Comparison of ENCODE assay signal across 19 cellular contexts in the genomic region with DNA sequence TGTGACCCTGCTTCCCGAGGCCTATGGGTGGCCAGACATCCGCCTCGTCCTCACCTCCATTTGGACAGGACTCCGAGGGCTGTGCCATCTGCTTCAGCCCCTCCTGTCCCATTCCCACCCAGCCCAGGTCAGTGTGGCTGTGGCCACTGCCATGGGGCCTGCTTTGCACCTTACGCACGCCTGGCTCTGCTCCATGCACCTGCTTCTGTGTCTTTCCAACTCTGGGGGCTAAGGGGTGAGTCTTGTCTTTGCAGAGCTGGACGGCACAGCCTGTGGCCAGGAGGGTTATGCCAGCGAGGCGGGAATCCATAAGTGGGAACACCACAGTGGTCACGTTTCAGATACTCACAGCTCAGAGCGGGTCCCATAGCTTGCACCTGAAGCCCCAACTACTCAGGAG. TPM values are rescaled to one million over a fixed set of nuclear protein-coding genes. Genes with fewer than 3 reads are reported as not detected.
DNase-seq lines count a peak whose midpoint lies in the region; ATAC-seq and TF ChIP-seq lines count a peak whose summit lies in the region.
"Had no signal": no experiment of that assay in that cellular context is flagged by ENCODE, and none has a peak within 500 bp of the region (broad histone marks: within the 10 kb centered on the region; RNA-seq: fewer than 3 reads in every experiment).

No MANE protein-coding gene starts in this region.

- CTCF ChIA-PET in HEK293 (lab: Yijun Ruan, JAX): no interaction called here

- no peak overlapping the region for H2BK15ac ChIP-seq in neuronal stem cell (ENCODE audit: low read length)

- no peak overlapping the region for H2BK12ac ChIP-seq in neuronal stem cell (ENCODE audit: low read length)

- H3K4me3 Mint-ChIP-seq in chondrocyte (ENCODE audit: unreplicated experiment) (no peak overlapping the region), progenitor cell of endocrine pancreas (ENCODE audit: low read depth) (no peak overlapping the region)
- H3K4me3 Mint-ChIP-seq: CD14-positive monocyte; CD8-positive, alpha-beta T cell had no signal

- H3K27me3 Mint-ChIP-seq in chondrocyte (ENCODE audit: low read depth) (no peaks in the 10 kb centered on the region), progenitor cell of endocrine pancreas (no peaks in the 10 kb centered on the region)

- no peaks in the 10 kb centered on the region for H3K9me3 Mint-ChIP-seq in chondrocyte (ENCODE audit: low read depth)
- no peaks in the 10 kb centered on the region for H3K9me3 Mint-ChIP-seq in progenitor cell of endocrine pancreas (ENCODE audit: low read depth)
- H3K9me3 Mint-ChIP-seq: CD8-positive, alpha-beta T cell had no signal

- H4K91ac ChIP-seq in neuronal stem cell (ENCODE audit: low read depth, low read length, poor library complexity): no peak overlapping the region

- no peak overlapping the region for H3K4me3 ChIP-seq in HEK293 (ENCODE audit: low read depth, low read length)
- no peak overlapping the region for H3K4me3 ChIP-seq in neuronal stem cell (ENCODE audit: low read length in 2 of 2)
- no peak overlapping the region for H3K4me3 ChIP-seq in tibial nerve
- H3K4me3 ChIP-seq: A549, GM12878, GM23248 had no signal

- H3K27ac ChIP-seq in HEK293 (ENCODE audit: extremely low read depth, low read depth, low read length): no peak overlapping the region
- H3K27ac ChIP-seq in neuronal stem cell (replicated peaks; ENCODE audit: low read length): no peak overlapping the region
- H3K27ac ChIP-seq in tibial nerve: no peak overlapping the region
- H3K27ac ChIP-seq: A549, GM23248 had no signal

- H3K79me1 ChIP-seq in neuronal stem cell (ENCODE audit: low read depth, low read length): no peaks in the 10 kb centered on the region

- peak; percentile 75 for DNase-seq in chondrocyte (ENCODE audit: low spot score)
- DNase-seq in neuronal stem cell (ENCODE audit: low spot score): no peak
- no peak for DNase-seq in progenitor cell of endocrine pancreas (ENCODE audit: low spot score, unreplicated experiment)
- no peak for DNase-seq in tibial nerve (ENCODE audit: low spot score in 2 of 2)
- DNase-seq in stimulated activated CD4-positive, alpha-beta T cell treated with anti-CD3 and anti-CD28 coated beads, Interleukin-2, amount 100 ng/mL, for 24 hours: no peak
- no peak for DNase-seq in omental fat pad (ENCODE audit: low spot score)
- DNase-seq: CD8-positive, alpha-beta T cell; COR-L47; DMS 273 treated with DMSO at 0.1 percent for 48 hours; DMS79; GM23248 had no signal

- WGBS in neuronal stem cell (ENCODE audit: extremely low coverage in 2 of 2, insufficient read length in 2 of 2, insufficient replicate concordance in 1 of 2), 2 donors: no CpG with 5 or more reads among the region's 11 CpGs
- WGBS in tibial nerve, 2 donors: 91% methylated on average over 11 of the region's 11 CpGs

- no peaks in the 10 kb centered on the region for H3K9me3 ChIP-seq in HEK293 (ENCODE audit: control insufficient read depth, insufficient read depth, low read depth, low read length)
- no peaks in the 10 kb centered on the region for H3K9me3 ChIP-seq in neuronal stem cell (replicated peaks in 1 of 2; ENCODE audit: control insufficient read depth in 2 of 2, insufficient read depth in 1 of 2, low read depth in 1 of 2, low read length in 2 of 2)
- no peaks in the 10 kb centered on the region for H3K9me3 ChIP-seq in tibial nerve
- H3K9me3 ChIP-seq: A549 had no signal

- H3K36me3 ChIP-seq in HEK293 (ENCODE audit: control insufficient read depth in 2 of 2, insufficient read depth in 1 of 2, low read length in 2 of 2): peaks cover 0 to 51% of the 10 kb centered on the region in 2 experiments; a peak in 1 of 3 replicates
- H3K36me3 ChIP-seq in neuronal stem cell (replicated peaks in 1 of 2; ENCODE audit: control insufficient read depth in 2 of 2, insufficient read depth in 2 of 2, low read length in 2 of 2): peaks cover 32 to 55% of the 10 kb centered on the region in 2 donors
- H3K36me3 ChIP-seq in tibial nerve: peaks cover 0 to 62% (median 0%) of the 10 kb centered on the region in 3 donors

- no peak overlapping the region for H2AFZ ChIP-seq in neuronal stem cell (ENCODE audit: low read length)
- H2AFZ ChIP-seq: GM23248 had no signal

- POLR2A ChIA-PET in HEK293 (lab: Yijun Ruan, JAX): interaction anchor here (0.5 to 0.6 kb wide), 2 partner anchors 51 to 496 kb away, joined by 3 to 6 read pairs; no protein-coding TSS in a partner anchor

- H3K14ac ChIP-seq in neuronal stem cell (ENCODE audit: low read length): no peak overlapping the region

- H3K4ac ChIP-seq in neuronal stem cell (ENCODE audit: low read length): no peak overlapping the region

- H4K8ac ChIP-seq in neuronal stem cell (ENCODE audit: low read depth, low read length): no peak overlapping the region

- TF ChIP-seq EP300 in tibial nerve (IDR thresholded peaks at IDR 0.05): no peak

- H3K9ac ChIP-seq in neuronal stem cell (ENCODE audit: low read depth, low read length, poor library complexity): no peak overlapping the region
- H3K9ac ChIP-seq: GM23248 had no signal

- TF ChIP-seq POLR2A in tibial nerve (IDR thresholded peaks at IDR 0.05): no peak

- no peak overlapping the region for H2BK120ac ChIP-seq in neuronal stem cell (ENCODE audit: low read depth, low read length)

- H3K4me2 ChIP-seq in neuronal stem cell (ENCODE audit: insufficient read depth, low read length, poor library complexity, severe bottlenecking): no peak overlapping the region
- H3K4me2 ChIP-seq: A549 had no signal

- no peak for TF ChIP-seq CTCF in HEK293 (tag by site-specific recombination; IDR thresholded peaks at IDR 0.05)
- TF ChIP-seq CTCF in chondrocyte (IDR thresholded peaks at IDR 0.05): no peak
- no peak for TF ChIP-seq CTCF in progenitor cell of endocrine pancreas (IDR thresholded peaks at IDR 0.05; ENCODE audit: unreplicated experiment)
- no peak for TF ChIP-seq CTCF in tibial nerve (IDR thresholded peaks at IDR 0.05)
- no peak for TF ChIP-seq CTCF in omental fat pad (IDR thresholded peaks at IDR 0.05)

- ATAC-seq in omental fat pad (ENCODE audit: low FRiP score): no peak
- ATAC-seq: A549; CD8-positive, alpha-beta T cell; GM12878; HCT116; HepG2 had no signal

- H3K18ac ChIP-seq in neuronal stem cell (ENCODE audit: low read length): no peak overlapping the region

- no peaks in the 10 kb centered on the region for H3K4me1 ChIP-seq in HEK293 (ENCODE audit: control insufficient read depth, insufficient read depth, low read length)
- no peaks in the 10 kb centered on the region for H3K4me1 ChIP-seq in neuronal stem cell (ENCODE audit: control insufficient read depth in 2 of 2, insufficient read depth in 1 of 2, low read depth in 1 of 2, low read length in 2 of 2)
- peaks cover 0 to 4% (median 0%) of the 10 kb centered on the region in 4 donors for H3K4me1 ChIP-seq in tibial nerve
- H3K4me1 ChIP-seq: A549 had no signal

- H3K27ac Mint-ChIP-seq in chondrocyte (ENCODE audit: unreplicated experiment) (no peak overlapping the region), progenitor cell of endocrine pancreas (no peak overlapping the region)
- H3K27ac Mint-ChIP-seq: CD8-positive, alpha-beta T cell had no signal

- no peaks in the 10 kb centered on the region for H3K36me3 Mint-ChIP-seq in chondrocyte (ENCODE audit: low read depth)
- H3K36me3 Mint-ChIP-seq in progenitor cell of endocrine pancreas (ENCODE audit: insufficient read depth): peaks cover 1% of the 10 kb centered on the region

- peak overlapping the region; percentile 53 for H2BK5ac ChIP-seq in neuronal stem cell (ENCODE audit: low read length)

- H2AK5ac ChIP-seq in neuronal stem cell (ENCODE audit: low read depth, low read length): no peak overlapping the region

- H3K23ac ChIP-seq in neuronal stem cell (ENCODE audit: low read depth, low read length, poor library complexity): no peak overlapping the region

- no peaks in the 10 kb centered on the region for H3K4me1 Mint-ChIP-seq in chondrocyte (ENCODE audit: low read depth)
- H3K4me1 Mint-ChIP-seq in progenitor cell of endocrine pancreas (ENCODE audit: low read depth): no peaks in the 10 kb centered on the region
- H3K4me1 Mint-ChIP-seq: CD14-positive monocyte had no signal

- H3K27me3 ChIP-seq in neuronal stem cell (ENCODE audit: control insufficient read depth in 3 of 3, insufficient read depth in 3 of 3, low read depth in 1 of 3, low read length in 3 of 3) (no peaks in the 10 kb centered on the region), tibial nerve (no peaks in the 10 kb centered on the region)

RNA-seq across cellular contexts. Expression of gene ZNF554, which starts 5.2 kb away (rescaled TPM):
- total RNA-seq in chondrocyte (4.1 to 4.5 TPM (median 4.4 TPM) in 3 replicates), progenitor cell of endocrine pancreas (12.1 and 14.1 TPM in 2 replicates), tibial nerve (1 to 10 TPM; 4.4 to 9.0 (median 6.7) TPM), omental fat pad (1 to 10 TPM in 3 of 4 donors, under 1 TPM in 1; 0.84 to 4.0 (median 3.1) TPM)
- 4.6 TPM for polyA plus RNA-seq in neuronal stem cell (2013, experiment 1 of 2)
- polyA plus RNA-seq in neuronal stem cell (2013, experiment 2 of 2): 4.5 TPM

RNA-seq across cellular contexts. Expression of gene ZNF555, which starts 26.8 kb away (rescaled TPM):
- total RNA-seq in chondrocyte: 7.4 to 9.2 TPM (median 8.5 TPM) in 3 replicates
- polyA plus RNA-seq in neuronal stem cell (2013, experiment 1 of 2): 4.9 TPM
- polyA plus RNA-seq in neuronal stem cell (2013, experiment 2 of 2): 4.8 TPM
- total RNA-seq in progenitor cell of endocrine pancreas: 13.3 and 13.7 TPM in 2 replicates
- total RNA-seq in tibial nerve: 10 to 100 TPM in 1 of 4 donors, 1 to 10 TPM in 3; 5.7 to 11.4 (median 6.6) TPM
- 1 to 10 TPM; 3.9 to 7.3 (median 4.8) TPM for total RNA-seq in omental fat pad

RNA-seq across cellular contexts. Expression of gene THOP1, which starts 29.1 kb away (rescaled TPM):
- 46.9 to 78.0 TPM (median 48.4 TPM) in 3 replicates for total RNA-seq in chondrocyte
- 82.0 TPM for polyA plus RNA-seq in neuronal stem cell (2013, experiment 1 of 2)
- 74.8 TPM for polyA plus RNA-seq in neuronal stem cell (2013, experiment 2 of 2)
- total RNA-seq in progenitor cell of endocrine pancreas: 103 and 108 TPM in 2 replicates
- total RNA-seq in tibial nerve: 10 to 100 TPM; 35.8 to 91.8 (median 42.9) TPM
- total RNA-seq in omental fat pad: 10 to 100 TPM; 27.4 to 50.2 (median 31.9) TPM

RNA-seq across cellular contexts. Expression of gene SGTA, which starts 31.4 kb away (rescaled TPM):
- 36.6 to 42.2 TPM (median 37.7 TPM) in 3 replicates for total RNA-seq in chondrocyte
- polyA plus RNA-seq in neuronal stem cell (2013, experiment 1 of 2): 73.5 TPM
- polyA plus RNA-seq in neuronal stem cell (2013, experiment 2 of 2): 71.9 TPM
- 74.1 and 77.5 TPM in 2 replicates for total RNA-seq in progenitor cell of endocrine pancreas
- total RNA-seq in tibial nerve: 10 to 100 TPM; 40.2 to 47.6 (median 44.9) TPM
- total RNA-seq in omental fat pad: 10 to 100 TPM; 32.7 to 50.4 (median 36.7) TPM

RNA-seq across cellular contexts. Expression of gene ZNF556, which starts 52.7 kb away (rescaled TPM):
- total RNA-seq in chondrocyte (not detected in 3 replicates), progenitor cell of endocrine pancreas (not detected in 2 replicates), tibial nerve (1 to 10 TPM in 1 of 4 donors, under 1 TPM in 3; under 0.01 to 1.3 (median 0.59) TPM), omental fat pad (1 to 10 TPM in 1 of 4 donors, under 1 TPM in 2, not detected in 1; 0.09 to 1.1 (median 0.31) TPM)
- 0.07 TPM for polyA plus RNA-seq in neuronal stem cell (2013, experiment 1 of 2)
- polyA plus RNA-seq in neuronal stem cell (2013, experiment 2 of 2): 0.07 TPM
- total RNA-seq: CD8-positive, alpha-beta T cell; GM12878; GM23248 had no signal
- polyA plus RNA-seq: A549, AG04450, BJ, CD14-positive monocyte, GM12878, GM23248 had no signal
